1 cellular context compared by ENCODE assay signal in the genomic region with DNA sequence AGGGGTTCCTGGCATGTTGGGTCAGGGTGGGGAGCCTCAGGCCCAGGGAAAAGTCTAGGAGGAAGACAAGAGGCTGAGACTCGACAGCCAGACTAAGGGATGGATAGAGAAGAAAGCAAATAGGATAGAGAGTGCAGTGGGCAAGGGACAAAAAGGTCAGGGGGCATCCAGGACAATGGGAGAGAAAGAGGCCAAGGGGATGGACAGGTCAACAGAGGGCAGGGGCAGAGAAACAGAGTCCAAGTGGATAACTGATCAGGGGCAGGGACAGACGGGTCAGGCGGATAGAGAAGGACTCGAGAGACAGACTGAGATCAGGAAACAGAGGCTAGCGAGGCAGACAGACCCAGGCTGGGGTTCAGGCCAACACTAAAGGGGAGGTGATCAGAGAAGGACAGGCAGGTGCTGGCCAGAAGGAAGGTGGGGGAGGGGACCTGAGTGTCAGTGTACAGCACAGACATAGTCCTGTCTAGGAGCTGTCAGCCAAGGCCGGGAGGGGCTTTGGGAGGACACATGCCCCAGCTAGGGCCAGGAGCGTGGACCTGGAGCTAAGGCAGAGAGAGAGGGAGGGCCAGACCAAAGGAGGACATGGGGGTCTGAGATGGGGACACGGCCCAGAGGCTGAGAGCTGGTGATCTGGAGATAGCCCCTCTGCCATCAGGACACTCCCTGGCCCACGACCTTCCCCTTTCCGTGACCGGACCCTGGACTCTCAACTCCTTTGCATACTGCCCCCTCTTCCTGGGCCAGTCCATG.
TF ChIP-seq lines count a peak whose summit lies in the region.

No MANE protein-coding gene starts in this region.

TF ChIP-seq in SK-N-SH treated with all-trans-retinoic acid at 6 μM for 48 hours, 23 proteins besides CTCF, POLR2A, EP300 and RAD21:
- TF ChIP-seq, protein P1, sequence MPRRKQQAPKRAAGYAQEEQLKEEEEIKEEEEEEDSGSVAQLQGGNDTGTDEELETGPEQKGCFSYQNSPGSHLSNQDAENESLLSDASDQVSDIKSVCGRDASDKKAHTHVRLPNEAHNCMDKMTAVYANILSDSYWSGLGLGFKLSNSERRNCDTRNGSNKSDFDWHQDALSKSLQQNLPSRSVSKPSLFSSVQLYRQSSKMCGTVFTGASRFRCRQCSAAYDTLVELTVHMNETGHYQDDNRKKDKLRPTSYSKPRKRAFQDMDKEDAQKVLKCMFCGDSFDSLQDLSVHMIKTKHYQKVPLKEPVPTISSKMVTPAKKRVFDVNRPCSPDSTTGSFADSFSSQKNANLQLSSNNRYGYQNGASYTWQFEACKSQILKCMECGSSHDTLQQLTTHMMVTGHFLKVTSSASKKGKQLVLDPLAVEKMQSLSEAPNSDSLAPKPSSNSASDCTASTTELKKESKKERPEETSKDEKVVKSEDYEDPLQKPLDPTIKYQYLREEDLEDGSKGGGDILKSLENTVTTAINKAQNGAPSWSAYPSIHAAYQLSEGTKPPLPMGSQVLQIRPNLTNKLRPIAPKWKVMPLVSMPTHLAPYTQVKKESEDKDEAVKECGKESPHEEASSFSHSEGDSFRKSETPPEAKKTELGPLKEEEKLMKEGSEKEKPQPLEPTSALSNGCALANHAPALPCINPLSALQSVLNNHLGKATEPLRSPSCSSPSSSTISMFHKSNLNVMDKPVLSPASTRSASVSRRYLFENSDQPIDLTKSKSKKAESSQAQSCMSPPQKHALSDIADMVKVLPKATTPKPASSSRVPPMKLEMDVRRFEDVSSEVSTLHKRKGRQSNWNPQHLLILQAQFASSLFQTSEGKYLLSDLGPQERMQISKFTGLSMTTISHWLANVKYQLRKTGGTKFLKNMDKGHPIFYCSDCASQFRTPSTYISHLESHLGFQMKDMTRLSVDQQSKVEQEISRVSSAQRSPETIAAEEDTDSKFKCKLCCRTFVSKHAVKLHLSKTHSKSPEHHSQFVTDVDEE (CRISPR knock-in tag; IDR thresholded peaks at IDR 0.05): 0 out of 2 replicates have a peak, but pooled peaks have one; percentile 28
- no peak for TF ChIP-seq ZC3H10 (CRISPR knock-in tag; IDR thresholded peaks at IDR 0.05)
- TF ChIP-seq CSDC2 (CRISPR knock-in tag; IDR thresholded peaks at IDR 0.05): no peak
